ENCODE assay signal across 8 cellular contexts in the genomic region with DNA sequence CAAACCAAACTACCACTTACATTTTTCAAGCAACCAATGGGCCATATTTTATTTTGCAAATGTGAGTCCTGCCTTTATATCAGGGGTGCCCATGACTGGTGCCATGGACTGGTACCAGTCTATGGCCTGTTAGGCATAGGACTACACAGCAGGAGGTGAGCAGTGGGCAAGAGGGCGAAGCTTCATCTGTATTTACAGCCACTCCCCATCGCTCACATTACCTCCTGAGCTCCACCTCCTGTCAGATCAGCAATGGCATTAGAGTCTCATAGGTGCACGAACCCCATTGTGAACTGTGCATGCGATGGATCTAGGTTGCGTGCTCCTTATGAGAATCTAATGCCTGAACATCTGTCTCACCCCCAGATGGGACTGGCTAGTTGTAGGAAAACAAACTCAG. TPM values are rescaled to one million over a fixed set of nuclear protein-coding genes. Genes with fewer than 3 reads are reported as not detected.
"Had no signal": no experiment of that assay in that cellular context is flagged by ENCODE, and none has a peak within 500 bp of the region (broad histone marks: within the 10 kb centered on the region; RNA-seq: fewer than 3 reads in every experiment).

No MANE protein-coding gene starts in this region.

- ATAC-seq: GM12878 had no signal

- FAIRE-seq: G401.6, GM12878, GM12891, GM12892, GM18507 had no signal

- H3K4me3 ChIP-seq: GM12878 had no signal

- DNase-seq: GDM1, GF-D8 had no signal

RNA-seq across cellular contexts. Expression of gene CCDC68, which starts 53.6 kb away (rescaled TPM):
- total RNA-seq: G401, GM12878 had no signal
